In genomic region chr11:86464509-86465221, GRCh38 we compare ENCODE assay signal across 26 cellular contexts.
DNase-seq lines count a peak whose midpoint lies in the region; FAIRE-seq and TF ChIP-seq lines count a peak whose summit lies in the region.
"Had no signal": no experiment of that assay in that cellular context is flagged by ENCODE, and none has a peak within 500 bp of the region (broad histone marks: within the 10 kb centered on the region; RNA-seq: fewer than 3 reads in every experiment).

No MANE protein-coding gene starts in this region.

- H3K9me3 ChIP-seq in A673 (ENCODE audit: low read depth, low read length, poor library complexity, severe bottlenecking) = no peaks in the 10 kb centered on the region
- H3K9me3 ChIP-seq in prostate gland = no peaks in the 10 kb centered on the region
- H3K9me3 ChIP-seq: pancreas, testis, uterus had no signal

- BruUV-seq in A673 (replicated peaks; lab: Mats Ljungman, UMichigan) = no TSS peak

- DNase-seq in A673 (ENCODE audit: low spot score) (peak; percentile 57), HTR-8/SVneo (ENCODE audit: insufficient read length, low spot score) (no peak), RCC 7860 (ENCODE audit: low spot score) (peak; percentile 47), kidney tubule cell (ENCODE audit: low spot score) (peak; percentile 71), NCI-H1092 treated with DMSO at 0.1 percent for 48 hours (lab: John Stamatoyannopoulos, UW) (no peak), prostate gland (ENCODE audit: low spot score) (no peak), NCI-H345 (lab: John Stamatoyannopoulos, UW) (no peak), NCI-H128 (lab: John Stamatoyannopoulos, UW; ENCODE audit: unreplicated experiment) (no peak)
- DNase-seq: activated effector memory CD4-positive, alpha-beta T cell treated with Interleukin-2 at 50 U/mL for 16 hours; AML-193; anterior cingulate cortex; CD4-positive, alpha-beta T cell; effector CD4-positive, alpha-beta T cell; immature natural killer cell; Kasumi-1; NCI-H1694 treated with DMSO at 0.1 percent for 48 hours; NCI-H524; pancreas; SHP77; small intestine; stimulated activated CD4-positive, alpha-beta T cell treated with anti-CD3 and anti-CD28 coated beads, Interleukin-2, amount 100 ng/mL, for 24 hours; testis; uterus had no signal

- peak; percentile 54 for FAIRE-seq in HTR-8/SVneo (lab: Jason Lieb, UNC)
- peak; percentile 77 for FAIRE-seq in RCC 7860 (lab: Jason Lieb, UNC)
- FAIRE-seq: A204.1, colon, pancreas, small intestine had no signal

- intact Hi-C loops in A673 (cut with micrococcal nuclease; ENCODE audit: unreplicated experiment) = no loop called here
- intact Hi-C loops in prostate gland (cut with DNase I) = no loop called here

- no peaks in the 10 kb centered on the region for H3K4me1 ChIP-seq in A673 (ENCODE audit: insufficient read depth, low read length, poor library complexity, severe bottlenecking)
- H3K4me1 ChIP-seq in prostate gland (replicated peaks) = no peaks in the 10 kb centered on the region

- TF ChIP-seq CTCF in A673 (conservative IDR thresholded peaks at IDR 0.05; ENCODE audit: low read depth, low read length) (no peak), prostate gland (IDR thresholded peaks at IDR 0.05) (no peak)

- H3K36me3 ChIP-seq in A673 (ENCODE audit: insufficient read depth, low read length, poor library complexity, severe bottlenecking) (no peaks in the 10 kb centered on the region), prostate gland (no peaks in the 10 kb centered on the region)
- H3K36me3 ChIP-seq: pancreas, uterus had no signal

- no peak overlapping the region for H3K27ac ChIP-seq in A673 (ENCODE audit: low read depth, low read length, poor library complexity, severe bottlenecking)
- no peak overlapping the region for H3K27ac ChIP-seq in prostate gland
- H3K27ac ChIP-seq: HL-60, pancreas, testis, uterus had no signal

- no peak overlapping the region for H3K4me3 ChIP-seq in A673 (ENCODE audit: low read depth, low read length, poor library complexity, severe bottlenecking)
- H3K4me3 ChIP-seq in prostate gland = no peak overlapping the region
- H3K4me3 ChIP-seq: pancreas, testis, uterus had no signal

- H3K27me3 ChIP-seq in A673 (replicated peaks; ENCODE audit: insufficient read depth, low read depth, low read length, poor library complexity) (no peaks in the 10 kb centered on the region), prostate gland (replicated peaks; ENCODE audit: insufficient read depth) (no peaks in the 10 kb centered on the region)
- H3K27me3 ChIP-seq: pancreas, testis, uterus had no signal

- CTCF ChIA-PET in A673 (lab: Charles Lee) = no interaction called here

- 76% methylated on average over 5 of the region's 5 CpGs for WGBS in prostate gland

- POLR2A ChIA-PET in A673 (lab: Charles Lee; ENCODE audit: low non-redundant PET) = no interaction called here

- TF ChIP-seq POLR2A in prostate gland (IDR thresholded peaks at IDR 0.05) = no peak

Comparison
In these comparisons a context has a peak if more than half of its experiments do, and no peak if none do; other contexts are left out.
1. DNase-seq: peak in A673 (single experiment), RCC 7860 (single experiment) and kidney tubule cell (single experiment); none in HTR-8/SVneo (single experiment), NCI-H1092 treated with DMSO at 0.1 percent for 48 hours (single experiment), prostate gland (single experiment), NCI-H345 (single experiment) and NCI-H128 (single experiment).